12 cellular contexts compared by ENCODE assay signal in the genomic region with DNA sequence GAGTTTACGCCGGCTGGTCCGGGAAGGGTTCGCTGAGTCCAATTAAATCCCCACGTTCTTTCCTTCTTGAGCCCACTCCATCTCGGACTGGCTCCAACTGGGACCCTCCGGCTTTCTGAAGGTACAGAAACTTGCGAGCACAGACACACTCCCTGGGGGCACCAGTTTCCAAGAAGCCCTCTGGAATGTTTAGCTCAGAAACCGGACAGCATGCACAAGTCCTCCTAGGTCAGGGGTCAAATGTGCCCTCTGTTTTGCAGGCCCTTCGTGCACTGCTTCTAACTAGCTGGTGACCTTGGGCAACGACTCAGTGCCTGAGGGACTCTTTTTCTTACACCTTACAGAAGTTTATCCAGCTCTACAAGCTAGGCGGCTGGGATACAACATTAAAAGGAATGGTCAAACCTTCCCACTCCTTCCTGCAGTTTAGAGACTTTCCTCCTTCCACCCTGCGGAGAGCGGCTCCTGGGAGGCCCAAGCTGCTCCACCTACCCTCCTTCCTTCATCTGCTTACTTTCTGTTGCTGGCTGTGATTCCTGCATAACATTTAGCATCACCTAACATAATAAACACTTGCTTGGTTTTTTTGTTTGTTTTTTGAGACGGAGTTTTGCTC.
DNase-seq lines count a peak whose midpoint lies in the region; ATAC-seq and TF ChIP-seq lines count a peak whose summit lies in the region.
"Had no signal": no experiment of that assay in that cellular context is flagged by ENCODE, and none has a peak within 500 bp of the region (broad histone marks: within the 10 kb centered on the region; RNA-seq: fewer than 3 reads in every experiment).

No MANE protein-coding gene starts in this region.

- no peaks in the 10 kb centered on the region for H3K9me3 Mint-ChIP-seq in T-helper 2 cell treated with Interferon-gamma antibody and Interleukin-4, amounts not matched to agents 5 μg/mL and 100 μg/mL, for 36 hours
- H3K9me3 Mint-ChIP-seq in progenitor cell of endocrine pancreas (ENCODE audit: low read depth): no peaks in the 10 kb centered on the region

- H3K27ac Mint-ChIP-seq in T-helper 2 cell treated with Interferon-gamma antibody and Interleukin-4, amounts not matched to agents 5 μg/mL and 100 μg/mL, for 36 hours: no peak overlapping the region
- H3K27ac Mint-ChIP-seq in T-helper 17 cell (no peak overlapping the region), progenitor cell of endocrine pancreas (no peak overlapping the region)
- H3K27ac Mint-ChIP-seq: CD4-positive, CD25-positive, alpha-beta regulatory T cell had no signal

- H3K27me3 Mint-ChIP-seq in T-helper 2 cell treated with Interferon-gamma antibody and Interleukin-4, amounts not matched to agents 5 μg/mL and 100 μg/mL, for 36 hours (ENCODE audit: low read depth): peaks cover 3% of the 10 kb centered on the region
- H3K27me3 Mint-ChIP-seq in T-helper 17 cell (no peaks in the 10 kb centered on the region), progenitor cell of endocrine pancreas (peaks cover 35% of the 10 kb centered on the region)

- H3K4me3 ChIP-seq in iPS-18c (ENCODE audit: insufficient read depth, low read depth, low read length): peak overlapping the region; percentile 41
- H3K4me3 ChIP-seq: lung had no signal

- ATAC-seq in T-helper 17 cell: no peak

- H3K36me3 Mint-ChIP-seq in T-helper 2 cell treated with Interferon-gamma antibody and Interleukin-4, amounts not matched to agents 5 μg/mL and 100 μg/mL, for 36 hours (ENCODE audit: low read depth): no peaks in the 10 kb centered on the region
- no peaks in the 10 kb centered on the region for H3K36me3 Mint-ChIP-seq in T-helper 17 cell (ENCODE audit: low read depth)
- no peaks in the 10 kb centered on the region for H3K36me3 Mint-ChIP-seq in progenitor cell of endocrine pancreas (ENCODE audit: insufficient read depth)
- H3K36me3 Mint-ChIP-seq: CD4-positive, CD25-positive, alpha-beta regulatory T cell had no signal

- no peak for DNase-seq in T-helper 2 cell treated with Interferon-gamma antibody and Interleukin-4, amounts not matched to agents 5 μg/mL and 100 μg/mL, for 36 hours (ENCODE audit: low spot score)
- no peak for DNase-seq in T-helper 2 cell
- DNase-seq in T-helper 17 cell: no peak
- no peak for DNase-seq in progenitor cell of endocrine pancreas (ENCODE audit: low spot score, unreplicated experiment)
- DNase-seq in kidney tubule cell (ENCODE audit: low spot score): no peak
- no peak for DNase-seq in NCI-H2227 (lab: John Stamatoyannopoulos, UW; ENCODE audit: unreplicated experiment)
- no peak for DNase-seq in NCI-H774 (lab: John Stamatoyannopoulos, UW)
- DNase-seq: CD4-positive, CD25-positive, alpha-beta regulatory T cell; NCI-H748 treated with DMSO at 0.1 percent for 48 hours; transverse colon had no signal

- H3K9me3 ChIP-seq in T-helper 17 cell (ENCODE audit: control insufficient read depth, low read length, poor library complexity, severe bottlenecking) (no peaks in the 10 kb centered on the region), iPS-18c (ENCODE audit: control insufficient read depth, insufficient read depth, low read length) (peaks cover 4% of the 10 kb centered on the region)
- H3K9me3 ChIP-seq: transverse colon had no signal

- peaks cover 14% of the 10 kb centered on the region for H3K4me1 Mint-ChIP-seq in T-helper 2 cell treated with Interferon-gamma antibody and Interleukin-4, amounts not matched to agents 5 μg/mL and 100 μg/mL, for 36 hours (ENCODE audit: low read depth)
- H3K4me1 Mint-ChIP-seq in T-helper 17 cell (peaks cover 4% of the 10 kb centered on the region), progenitor cell of endocrine pancreas (ENCODE audit: low read depth) (peaks cover 20% of the 10 kb centered on the region)

- peak overlapping the region; percentile 48 for H3K4me3 Mint-ChIP-seq in T-helper 2 cell treated with Interferon-gamma antibody and Interleukin-4, amounts not matched to agents 5 μg/mL and 100 μg/mL, for 36 hours
- H3K4me3 Mint-ChIP-seq in T-helper 17 cell (peak overlapping the region; percentile 63), progenitor cell of endocrine pancreas (ENCODE audit: low read depth) (peak overlapping the region; percentile 49)

- TF ChIP-seq CTCF in progenitor cell of endocrine pancreas (IDR thresholded peaks at IDR 0.05; ENCODE audit: unreplicated experiment): no peak
